ENCODE assay signal across 16 cellular contexts in genomic region chr10:3719024-3719843, GRCh38.
"Had no signal": no experiment of that assay in that cellular context is flagged by ENCODE, and none has a peak within 500 bp of the region (broad histone marks: within the 10 kb centered on the region; RNA-seq: fewer than 3 reads in every experiment).

No MANE protein-coding gene starts in this region.

- H3K9me3 ChIP-seq: adrenal gland, gastroesophageal sphincter, left ventricle myocardium inferior, sigmoid colon, SK-N-SH, tibial artery, uterus had no signal

- H3K4me3 ChIP-seq: adrenal gland, cardiac muscle cell, gastroesophageal sphincter, left ventricle myocardium inferior, sigmoid colon, tibial artery, uterus had no signal

- H3K4me1 ChIP-seq: adrenal gland, sigmoid colon, uterus had no signal

- H3K27ac ChIP-seq: adrenal gland, cardiac muscle cell, gastroesophageal sphincter, sigmoid colon, tibial artery, uterus had no signal

- ATAC-seq: activated T-helper 17 cell treated with anti-CD3 and anti-CD28 coated beads, Interleukin-2, amount 50 U/mL, for 72 hours; gastroesophageal sphincter had no signal

- H3K36me3 ChIP-seq: adrenal gland, cardiac muscle cell, gastroesophageal sphincter, left ventricle myocardium inferior, sigmoid colon, tibial artery, uterus had no signal

- DNase-seq: activated CD4-positive, CD25-positive, alpha-beta regulatory T cell treated with anti-CD3 and anti-CD28 coated beads, Interleukin-2, amount 50 U/mL, for 72 hours; activated naive CD4-positive, alpha-beta T cell treated with Interleukin-2 at 50 U/mL for 16 hours; activated T-cell treated with anti-CD3 and anti-CD28 coated beads for 4 hours; adrenal gland; left ventricle myocardium inferior; nephron progenitor cell; sigmoid colon; SK-N-SH; stimulated activated CD4-positive, alpha-beta T cell treated with anti-CD3 and anti-CD28 coated beads, Interleukin-1b, Interleukin-23, amount 100 ng/mL, for 48 hours; T-helper 1 cell; tibial artery; uterus had no signal

- H3K9ac ChIP-seq: SK-N-SH had no signal

- H3K4me2 ChIP-seq: SK-N-SH had no signal

- H3K27me3 ChIP-seq: adrenal gland, cardiac muscle cell, gastroesophageal sphincter, sigmoid colon, tibial artery, uterus had no signal

- FAIRE-seq: islet of Langerhans had no signal
